Comparison of ENCODE assay signal across 9 cellular contexts in genomic region chr21:32728455-32729237, GRCh38. TPM values are rescaled to one million over a fixed set of nuclear protein-coding genes. Genes with fewer than 3 reads are reported as not detected.
A peak's percentile ranks its signal among the peaks of the same experiment; 100 is the strongest.
DNase-seq lines count a peak whose midpoint lies in the region; ATAC-seq, FAIRE-seq and TF ChIP-seq lines count a peak whose summit lies in the region.
"Had no signal": no experiment of that assay in that cellular context is flagged by ENCODE, and none has a peak within 500 bp of the region (broad histone marks: within the 10 kb centered on the region; RNA-seq: fewer than 3 reads in every experiment).

No MANE protein-coding gene starts in this region.

- no peaks in the 10 kb centered on the region for H3K9me3 ChIP-seq in mucosa of stomach (ENCODE audit: control insufficient read depth, low read length)

- H3K27me3 ChIP-seq in mucosa of stomach (ENCODE audit: control insufficient read depth, insufficient read depth, low read length): no peaks in the 10 kb centered on the region

- H3K4me1 ChIP-seq in mucosa of stomach (ENCODE audit: control insufficient read depth, insufficient read depth, low read length): no peaks in the 10 kb centered on the region

- peaks cover 16% of the 10 kb centered on the region for H3K36me3 Mint-ChIP-seq in activated CD4-positive, alpha-beta T cell treated with anti-CD3 and anti-CD28 coated beads, Interleukin-2, amount 10 ng/mL, durations not matched to agents 24 days and 14 days (ENCODE audit: low read depth)

- no peak for DNase-seq in activated CD4-positive, alpha-beta T cell treated with anti-CD3 and anti-CD28 coated beads, Interleukin-2, amount 10 ng/mL, durations not matched to agents 24 days and 14 days
- DNase-seq in activated CD4-positive, alpha-beta T cell treated with anti-CD3 and anti-CD28 coated beads for 48 hours: no peak
- DNase-seq in NCI-H1105 (lab: John Stamatoyannopoulos, UW) (peak; percentile 33), cardiac fibroblast (ENCODE audit: low read depth in 2 of 2) (no peak), GM19239 (ENCODE audit: insufficient read length, low spot score) (no peak)

- FAIRE-seq in GM19239 (lab: Jason Lieb, UNC): no peak
- FAIRE-seq: colon had no signal

- no peak for TF ChIP-seq CTCF in cardiac fibroblast (IDR thresholded peaks at IDR 0.05; ENCODE audit: low read depth, low read length)

- H3K27ac Mint-ChIP-seq in activated CD4-positive, alpha-beta T cell treated with anti-CD3 and anti-CD28 coated beads, Interleukin-2, amount 10 ng/mL, durations not matched to agents 24 days and 14 days: peak overlapping the region; percentile 93

- H3K4me3 ChIP-seq in cardiac fibroblast (replicated peaks in 1 of 2; ENCODE audit: low read depth in 2 of 2, low read length in 2 of 2) (peak overlapping the region; percentile 83 to 85), mucosa of stomach (ENCODE audit: low read length) (peak overlapping the region; percentile 55)

- ATAC-seq in GM21447 (IDR thresholded peaks at IDR 0.05; ENCODE audit: unreplicated experiment) (no peak), GM21367 (IDR thresholded peaks at IDR 0.05; ENCODE audit: unreplicated experiment) (no peak)

- peaks cover 32% of the 10 kb centered on the region for H3K4me1 Mint-ChIP-seq in activated CD4-positive, alpha-beta T cell treated with anti-CD3 and anti-CD28 coated beads, Interleukin-2, amount 10 ng/mL, durations not matched to agents 24 days and 14 days

- H3K9me3 Mint-ChIP-seq in activated CD4-positive, alpha-beta T cell treated with anti-CD3 and anti-CD28 coated beads, Interleukin-2, amount 10 ng/mL, durations not matched to agents 24 days and 14 days: no peaks in the 10 kb centered on the region

- peak overlapping the region; percentile 90 for H3K4me3 Mint-ChIP-seq in activated CD4-positive, alpha-beta T cell treated with anti-CD3 and anti-CD28 coated beads, Interleukin-2, amount 10 ng/mL, durations not matched to agents 24 days and 14 days

- H3K27me3 Mint-ChIP-seq in activated CD4-positive, alpha-beta T cell treated with anti-CD3 and anti-CD28 coated beads, Interleukin-2, amount 10 ng/mL, durations not matched to agents 24 days and 14 days: no peaks in the 10 kb centered on the region

- H3K9ac ChIP-seq in mucosa of stomach (ENCODE audit: low read length): peak overlapping the region; percentile 88

- intact Hi-C loops in activated CD4-positive, alpha-beta T cell treated with anti-CD3 and anti-CD28 coated beads, Interleukin-2, amount 10 ng/mL, durations not matched to agents 24 days and 14 days (cut with micrococcal nuclease): loop anchor here (1.0 to 5.0 kb wide), 5 partner anchors 43 to 749 kb away; partner anchors contain the start of genes CFAP298, EVA1C, PAXBP1 and TMEM50B

- H3K36me3 ChIP-seq in mucosa of stomach (ENCODE audit: control insufficient read depth, insufficient read depth, low read length): no peaks in the 10 kb centered on the region

RNA-seq across cellular contexts. Expression of gene SYNJ1, which starts 0.8 kb away (rescaled TPM):
- 11.3 and 12.6 TPM in 2 replicates for total RNA-seq in activated CD4-positive, alpha-beta T cell treated with anti-CD3 and anti-CD28 coated beads, Interleukin-2, amount 10 ng/mL, durations not matched to agents 24 days and 14 days

RNA-seq across cellular contexts. Expression of gene PAXBP1, which starts 42.9 kb away (rescaled TPM):
- 60.5 and 65.4 TPM in 2 replicates for total RNA-seq in activated CD4-positive, alpha-beta T cell treated with anti-CD3 and anti-CD28 coated beads, Interleukin-2, amount 10 ng/mL, durations not matched to agents 24 days and 14 days
